18 cellular contexts compared by ENCODE assay signal in genomic region chr3:46082021-46082420, GRCh38. TPM values are rescaled to one million over a fixed set of nuclear protein-coding genes. Genes with fewer than 3 reads are reported as not detected.
A peak's percentile ranks its signal among the peaks of the same experiment; 100 is the strongest.
DNase-seq lines count a peak whose midpoint lies in the region; ATAC-seq and TF ChIP-seq lines count a peak whose summit lies in the region.
"Had no signal": no experiment of that assay in that cellular context is flagged by ENCODE, and none has a peak within 500 bp of the region (broad histone marks: within the 10 kb centered on the region; RNA-seq: fewer than 3 reads in every experiment).

No MANE protein-coding gene starts in this region.

- H3K9ac ChIP-seq in PC-3 (ENCODE audit: low read length): no peak overlapping the region

- H3K36me3 Mint-ChIP-seq in type B pancreatic cell: no peaks in the 10 kb centered on the region
- H3K36me3 Mint-ChIP-seq in activated CD4-positive, alpha-beta T cell treated with anti-CD3 and anti-CD28 coated beads, Interleukin-2, amount 10 ng/mL, durations not matched to agents 7 days and 5 days (ENCODE audit: low read depth): no peaks in the 10 kb centered on the region
- H3K36me3 Mint-ChIP-seq: CD4-positive, alpha-beta memory T cell; IgD-negative memory B cell had no signal

- H3K27me3 ChIP-seq in PC-3 (ENCODE audit: low read length): no peaks in the 10 kb centered on the region
- H3K27me3 ChIP-seq: BE2C had no signal

- H3K4me1 ChIP-seq in PC-3 (ENCODE audit: insufficient read depth, low read length): peaks cover 54% of the 10 kb centered on the region
- H3K4me1 ChIP-seq: A549, BE2C, Caco-2 had no signal

- CTCF ChIA-PET in PC-3 (lab: Charles Lee): no interaction called here
- CTCF ChIA-PET in activated CD4-positive, alpha-beta T cell treated with anti-CD3 and anti-CD28 coated beads, Interleukin-2, amount 10 ng/mL, durations not matched to agents 7 days and 5 days (lab: Charles Lee): interaction anchor here (1.2 to 7.1 kb wide), 2 partner anchors 13 to 143 kb away, joined by 3 to 49 read pairs; no protein-coding TSS in a partner anchor

- no peaks in the 10 kb centered on the region for H3K9me2 ChIP-seq in PC-3 (replicated peaks; ENCODE audit: low read length)

- BruUV-seq in PC-3 (replicated peaks; lab: Mats Ljungman, UMichigan): no TSS peak

- peaks cover 14% of the 10 kb centered on the region for H3K4me1 Mint-ChIP-seq in type B pancreatic cell (ENCODE audit: unreplicated experiment)
- peaks cover 21% of the 10 kb centered on the region for H3K4me1 Mint-ChIP-seq in activated CD4-positive, alpha-beta T cell treated with anti-CD3 and anti-CD28 coated beads, Interleukin-2, amount 10 ng/mL, durations not matched to agents 7 days and 5 days

- no peak overlapping the region for H2AFZ ChIP-seq in PC-3 (ENCODE audit: low read length)

- H3K27ac ChIP-seq in PC-3 (ENCODE audit: low read length) (no peak overlapping the region), VCaP (peak overlapping the region; percentile 35; the same call in 1 of the 2 replicates)
- H3K27ac ChIP-seq: A549, C4-2B had no signal

- peak overlapping the region; percentile 50 for H3K4me2 ChIP-seq in PC-3 (ENCODE audit: low read length)
- H3K4me2 ChIP-seq: A549 had no signal

- peaks cover 6% of the 10 kb centered on the region for H3F3A ChIP-seq in PC-3 (ENCODE audit: low read length, unreplicated experiment)

- H3K4me3 Mint-ChIP-seq in type B pancreatic cell: peak overlapping the region; percentile 59
- no peak overlapping the region for H3K4me3 Mint-ChIP-seq in activated CD4-positive, alpha-beta T cell treated with anti-CD3 and anti-CD28 coated beads, Interleukin-2, amount 10 ng/mL, durations not matched to agents 7 days and 5 days
- H3K4me3 Mint-ChIP-seq: CD4-positive, alpha-beta memory T cell; H9; IgD-negative memory B cell had no signal

- no peaks in the 10 kb centered on the region; the same call in 1 of the 2 replicates for H3K36me3 ChIP-seq in PC-3 (ENCODE audit: low read depth, low read length)
- H3K36me3 ChIP-seq: BE2C had no signal

- H3K27ac Mint-ChIP-seq in type B pancreatic cell: peak overlapping the region; percentile 98
- H3K27ac Mint-ChIP-seq in activated CD4-positive, alpha-beta T cell treated with anti-CD3 and anti-CD28 coated beads, Interleukin-2, amount 10 ng/mL, durations not matched to agents 7 days and 5 days: no peak overlapping the region
- H3K27ac Mint-ChIP-seq: CD4-positive, alpha-beta memory T cell; H9; IgD-negative memory B cell had no signal

- DNase-seq in PC-3: peak; percentile 68
- peak; percentile 50 for DNase-seq in epithelial cell of esophagus (ENCODE audit: low read depth)
- DNase-seq in type B pancreatic cell (ENCODE audit: extremely low spot score, unreplicated experiment): no peak
- DNase-seq in activated CD4-positive, alpha-beta T cell treated with anti-CD3 and anti-CD28 coated beads, Interleukin-2, amount 10 ng/mL, durations not matched to agents 7 days and 5 days: no peak
- DNase-seq: BE2C; Caco-2; CD4-positive, alpha-beta memory T cell; DMS79; GOT3; H9 had no signal

- TF ChIP-seq CTCF in PC-3 (conservative IDR thresholded peaks at IDR 0.05; ENCODE audit: low read depth, low read length) (no peak), VCaP (conservative IDR thresholded peaks at IDR 0.05) (no peak), epithelial cell of esophagus (IDR thresholded peaks at IDR 0.05; ENCODE audit: insufficient read depth, low read depth, low read length, missing control alignments) (no peak), type B pancreatic cell (conservative IDR thresholded peaks at IDR 0.05) (no peak)

- H3K4me3 ChIP-seq in PC-3 (ENCODE audit: low read length): no peak overlapping the region
- no peak overlapping the region for H3K4me3 ChIP-seq in epithelial cell of esophagus (ENCODE audit: low read length)
- H3K4me3 ChIP-seq: A549, GM12878 had no signal

- ATAC-seq in PC-3 (no peak), GM18520 (IDR thresholded peaks at IDR 0.05; ENCODE audit: unreplicated experiment) (no peak)
- ATAC-seq: A549, GM12878 had no signal

- intact Hi-C loops in PC-3 (cut with micrococcal nuclease): no loop called here

- POLR2A ChIA-PET in PC-3 (lab: Charles Lee; ENCODE audit: unreplicated experiment): no interaction called here
- POLR2A ChIA-PET in activated CD4-positive, alpha-beta T cell treated with anti-CD3 and anti-CD28 coated beads, Interleukin-2, amount 10 ng/mL, durations not matched to agents 7 days and 5 days (lab: Charles Lee): no interaction called here

- no peaks in the 10 kb centered on the region for H3K79me2 ChIP-seq in PC-3 (ENCODE audit: low read length)

- no peaks in the 10 kb centered on the region for H3K9me3 ChIP-seq in PC-3 (ENCODE audit: low read length)
- H3K9me3 ChIP-seq: A549, BE2C, Caco-2 had no signal

- H3K9me3 Mint-ChIP-seq in type B pancreatic cell: no peaks in the 10 kb centered on the region
- no peaks in the 10 kb centered on the region for H3K9me3 Mint-ChIP-seq in activated CD4-positive, alpha-beta T cell treated with anti-CD3 and anti-CD28 coated beads, Interleukin-2, amount 10 ng/mL, durations not matched to agents 7 days and 5 days
- H3K9me3 Mint-ChIP-seq: CD4-positive, alpha-beta memory T cell; IgD-negative memory B cell had no signal

- no peaks in the 10 kb centered on the region for H3K27me3 Mint-ChIP-seq in type B pancreatic cell
- H3K27me3 Mint-ChIP-seq in activated CD4-positive, alpha-beta T cell treated with anti-CD3 and anti-CD28 coated beads, Interleukin-2, amount 10 ng/mL, durations not matched to agents 7 days and 5 days: peaks cover 47% of the 10 kb centered on the region
- H3K27me3 Mint-ChIP-seq: CD4-positive, alpha-beta memory T cell; IgD-negative memory B cell had no signal

- no peaks in the 10 kb centered on the region for H4K20me1 ChIP-seq in PC-3 (ENCODE audit: low read length)

RNA-seq across cellular contexts. Expression of gene XCR1, which starts 54.7 kb away (rescaled TPM):
- total RNA-seq in PC-3 (2014; rRNA removed) (not detected in 2 replicates), type B pancreatic cell (ENCODE audit: low replicate concordance) (3.6 and 13.9 TPM in 2 replicates)
- total RNA-seq in activated CD4-positive, alpha-beta T cell treated with anti-CD3 and anti-CD28 coated beads, Interleukin-2, amount 10 ng/mL, durations not matched to agents 7 days and 5 days: not detected
- total RNA-seq: Caco-2; CD4-positive, alpha-beta memory T cell; G401; H9; HT1080 had no signal

Comparison
In these comparisons a context has a peak if more than half of its experiments do, and no peak if none do; other contexts are left out.
1. DNase-seq: peak in PC-3 (single experiment) and epithelial cell of esophagus (single experiment); none in type B pancreatic cell (single experiment) and activated CD4-positive, alpha-beta T cell treated with anti-CD3 and anti-CD28 coated beads, Interleukin-2, amount 10 ng/mL, durations not matched to agents 7 days and 5 days (single experiment).